9 cellular contexts compared by ENCODE assay signal in genomic region chr13:72500851-72501250, GRCh38.
"Had no signal": no experiment of that assay in that cellular context is flagged by ENCODE, and none has a peak within 500 bp of the region (broad histone marks: within the 10 kb centered on the region; RNA-seq: fewer than 3 reads in every experiment).

No MANE protein-coding gene starts in this region.

- H3K36me3 ChIP-seq: HAP-1 had no signal

- H3K27me3 Mint-ChIP-seq: IgD-negative memory B cell had no signal

- H2AFZ ChIP-seq: GM23248 had no signal

- ATAC-seq: HCT116, HepG2 had no signal

- DNase-seq: GM23248, GOT3, H7, HFFc6 had no signal

- H3K9me3 ChIP-seq: HAP-1 had no signal

- H3K4me1 Mint-ChIP-seq: IgD-negative memory B cell had no signal

- H3K27ac ChIP-seq: GM23248, HL-60 had no signal

- H3K9ac ChIP-seq: GM23248 had no signal

- H3K27ac Mint-ChIP-seq: HFFc6, IgD-negative memory B cell had no signal

- H3K4me3 ChIP-seq: GM23248, HAP-1 had no signal

- H3K36me3 Mint-ChIP-seq: IgD-negative memory B cell had no signal

- FAIRE-seq: HepG2 had no signal

- H3K4me3 Mint-ChIP-seq: HFFc6, IgD-negative memory B cell had no signal
